In the genomic region with DNA sequence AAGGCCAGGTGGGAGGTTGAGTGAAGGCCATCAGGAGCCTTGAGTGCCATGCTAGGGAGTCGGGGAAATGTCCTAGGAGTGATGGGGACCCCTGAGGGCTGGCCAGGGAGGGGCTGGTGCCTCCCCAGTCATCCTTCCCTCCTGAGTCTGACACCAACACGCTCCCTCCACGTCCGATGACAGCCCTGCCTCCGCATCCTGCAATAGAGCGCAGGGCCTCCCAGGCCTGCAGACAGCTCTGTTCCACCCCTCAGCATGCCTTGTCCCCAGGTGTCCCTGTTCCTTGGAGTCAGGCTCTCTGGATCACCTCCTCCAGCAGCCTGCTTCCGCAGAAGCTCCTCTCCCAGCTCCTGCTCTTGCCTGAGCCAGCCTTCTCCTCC, we compare ENCODE assay signal across 17 cellular contexts. TPM values are rescaled to one million over a fixed set of nuclear protein-coding genes. Genes with fewer than 3 reads are reported as not detected.
DNase-seq lines count a peak whose midpoint lies in the region; ATAC-seq and TF ChIP-seq lines count a peak whose summit lies in the region.
"Had no signal": no experiment of that assay in that cellular context is flagged by ENCODE, and none has a peak within 500 bp of the region (broad histone marks: within the 10 kb centered on the region; RNA-seq: fewer than 3 reads in every experiment).

No MANE protein-coding gene starts in this region.

- POLR2A ChIA-PET in activated CD4-positive, alpha-beta T cell treated with anti-CD3 and anti-CD28 coated beads for 36 hours (lab: Charles Lee): interaction anchor here (1.7 to 5.3 kb wide), 3 partner anchors 11 to 22 kb away, joined by 7 to 55 read pairs (median 13); no protein-coding TSS in a partner anchor
- POLR2A ChIA-PET in OCI-LY7 (lab: Charles Lee) (no interaction called here), MCF 10A (lab: Yijun Ruan, JAX) (no interaction called here)

- no peak for ATAC-seq in activated CD4-positive, alpha-beta T cell treated with anti-CD3 and anti-CD28 coated beads for 36 hours
- ATAC-seq in stimulated activated naive B cell treated with anti-CD40 and anti-IgM and Interleukin-4, amounts not matched to agents 10 μg/mL and 1 μg/mL and 100 μg/mL, for 72 hours (replicated peaks): no peak
- ATAC-seq in GM21381 (IDR thresholded peaks at IDR 0.05; ENCODE audit: unreplicated experiment) (no peak), left cardiac atrium (no peak)
- ATAC-seq: left lobe of liver, Right ventricle myocardium inferior, WTC11 had no signal

- H3K4me3 ChIP-seq in OCI-LY7 (ENCODE audit: low read depth, low read length, poor library complexity, severe bottlenecking): peak overlapping the region; percentile 97
- H3K4me3 ChIP-seq: ovary had no signal

- peak; percentile 55 for DNase-seq in activated CD4-positive, alpha-beta T cell treated with anti-CD3 and anti-CD28 coated beads for 36 hours
- DNase-seq in activated CD4-positive, alpha-beta T cell treated with anti-CD3 and anti-CD28 coated beads for 4 hours: no peak
- DNase-seq in OCI-LY7 (ENCODE audit: low spot score): no peak
- DNase-seq in chondrocyte (ENCODE audit: low spot score): peak; percentile 56
- no peak for DNase-seq in stimulated activated naive B cell treated with anti-CD40 and anti-IgM and Interleukin-4, amounts not matched to agents 10 μg/mL and 1 μg/mL and 100 μg/mL, for 72 hours
- DNase-seq in left cardiac atrium: no peak
- DNase-seq in MCF 10A (ENCODE audit: unreplicated experiment): no peak
- DNase-seq: anterior cingulate cortex; effector CD8-positive, alpha-beta T cell; NCI-H1048; NCI-H510A treated with DMSO at 0.1 percent for 48 hours had no signal

- peak overlapping the region; percentile 99 for H3K4me2 ChIP-seq in OCI-LY7 (ENCODE audit: low read length)

- no peaks in the 10 kb centered on the region for H3K9me3 ChIP-seq in OCI-LY7 (ENCODE audit: low read length)
- H3K9me3 ChIP-seq: ovary had no signal

- H4K20me1 ChIP-seq in OCI-LY7 (ENCODE audit: insufficient read depth, low read length): peaks cover 11% of the 10 kb centered on the region; the same call in 1 of the 2 replicates

- peaks cover 87% of the 10 kb centered on the region for H3K4me1 ChIP-seq in OCI-LY7 (ENCODE audit: insufficient read depth, low read length, poor library complexity, severe bottlenecking)

- H3K27ac Mint-ChIP-seq in activated CD4-positive, alpha-beta T cell treated with anti-CD3 and anti-CD28 coated beads for 36 hours: peak overlapping the region; percentile 94
- no peak overlapping the region for H3K27ac Mint-ChIP-seq in chondrocyte (ENCODE audit: unreplicated experiment)
- peak overlapping the region; percentile 95 for H3K27ac Mint-ChIP-seq in stimulated activated naive B cell treated with anti-CD40 and anti-IgM and Interleukin-4, amounts not matched to agents 10 μg/mL and 1 μg/mL and 100 μg/mL, for 72 hours
- no peak overlapping the region for H3K27ac Mint-ChIP-seq in MCF 10A (ENCODE audit: low read depth, unreplicated experiment)
- H3K27ac Mint-ChIP-seq: WTC11 had no signal

- H3K27me3 Mint-ChIP-seq in activated CD4-positive, alpha-beta T cell treated with anti-CD3 and anti-CD28 coated beads for 36 hours: no peaks in the 10 kb centered on the region
- H3K27me3 Mint-ChIP-seq in chondrocyte (ENCODE audit: low read depth) (peaks cover 26% of the 10 kb centered on the region), MCF 10A (ENCODE audit: insufficient read depth, unreplicated experiment) (no peaks in the 10 kb centered on the region)
- H3K27me3 Mint-ChIP-seq in stimulated activated naive B cell treated with anti-CD40 and anti-IgM and Interleukin-4, amounts not matched to agents 10 μg/mL and 1 μg/mL and 100 μg/mL, for 72 hours: no peaks in the 10 kb centered on the region

- H3K27ac ChIP-seq in OCI-LY7 (ENCODE audit: low read depth, low read length, poor library complexity, severe bottlenecking): peak overlapping the region; percentile 93
- H3K27ac ChIP-seq: ovary had no signal

- peaks cover 56% of the 10 kb centered on the region for H3K79me2 ChIP-seq in OCI-LY7 (ENCODE audit: insufficient read depth, low read depth, low read length)

- intact Hi-C loops in activated CD4-positive, alpha-beta T cell treated with anti-CD3 and anti-CD28 coated beads for 36 hours (cut with DNase I, micrococcal nuclease): loop anchor here (5.0 to 10.0 kb wide), 4 partner anchors 79 to 876 kb away; a partner anchor contains a TSS
- intact Hi-C loops in OCI-LY7 (cut with micrococcal nuclease; ENCODE audit: unreplicated experiment) (no loop called here), left cardiac atrium (cut with DNase I) (no loop called here), MCF 10A (cut with micrococcal nuclease) (no loop called here)

- no peak for TF ChIP-seq CTCF in OCI-LY7 (conservative IDR thresholded peaks at IDR 0.05; ENCODE audit: low read length)
- TF ChIP-seq CTCF in chondrocyte (IDR thresholded peaks at IDR 0.05): no peak
- no peak for TF ChIP-seq CTCF in MCF 10A (IDR thresholded peaks at IDR 0.05; ENCODE audit: unreplicated experiment)

- H3K36me3 Mint-ChIP-seq in activated CD4-positive, alpha-beta T cell treated with anti-CD3 and anti-CD28 coated beads for 36 hours (ENCODE audit: low read depth): peaks cover 80% of the 10 kb centered on the region
- H3K36me3 Mint-ChIP-seq in chondrocyte (ENCODE audit: low read depth) (no peaks in the 10 kb centered on the region), MCF 10A (ENCODE audit: insufficient read depth, unreplicated experiment) (peaks cover 14% of the 10 kb centered on the region)
- peaks cover 58 to 71% of the 10 kb centered on the region in 2 donors for H3K36me3 Mint-ChIP-seq in stimulated activated naive B cell treated with anti-CD40 and anti-IgM and Interleukin-4, amounts not matched to agents 10 μg/mL and 1 μg/mL and 100 μg/mL, for 72 hours
- H3K36me3 Mint-ChIP-seq: WTC11 had no signal

- H2AFZ ChIP-seq in OCI-LY7 (ENCODE audit: low read length): no peak overlapping the region

- no peaks in the 10 kb centered on the region for H3K9me2 ChIP-seq in OCI-LY7 (ENCODE audit: insufficient read depth, low read length)

- CTCF ChIA-PET in activated CD4-positive, alpha-beta T cell treated with anti-CD3 and anti-CD28 coated beads for 36 hours (lab: Charles Lee): interaction anchor here (0.6 to 16.2 kb wide), 10 partner anchors 10 to 997 kb away, joined by 3 to 187 read pairs (median 6); no protein-coding TSS in a partner anchor
- CTCF ChIA-PET in OCI-LY7 (lab: Charles Lee; ENCODE audit: unreplicated experiment) (no interaction called here), MCF 10A (lab: Yijun Ruan, JAX) (interaction anchor here (1.4 kb wide), 1 partner anchor 18 kb away, joined by 4 read pairs; no protein-coding TSS in a partner anchor)

- BruUV-seq in OCI-LY7 (replicated peaks; lab: Mats Ljungman, UMichigan) (no TSS peak), MCF 10A (replicated peaks; lab: Mats Ljungman, UMichigan) (no TSS peak)

- H3K4me1 Mint-ChIP-seq in activated CD4-positive, alpha-beta T cell treated with anti-CD3 and anti-CD28 coated beads for 36 hours: peaks cover 70% of the 10 kb centered on the region
- H3K4me1 Mint-ChIP-seq in chondrocyte (ENCODE audit: low read depth) (peaks cover 6% of the 10 kb centered on the region), MCF 10A (ENCODE audit: insufficient read depth, unreplicated experiment) (peaks cover 13% of the 10 kb centered on the region)
- peaks cover 61 to 92% of the 10 kb centered on the region in 2 donors for H3K4me1 Mint-ChIP-seq in stimulated activated naive B cell treated with anti-CD40 and anti-IgM and Interleukin-4, amounts not matched to agents 10 μg/mL and 1 μg/mL and 100 μg/mL, for 72 hours

- peak overlapping the region; percentile 92 for H3K4me3 Mint-ChIP-seq in activated CD4-positive, alpha-beta T cell treated with anti-CD3 and anti-CD28 coated beads for 36 hours
- H3K4me3 Mint-ChIP-seq in chondrocyte (ENCODE audit: unreplicated experiment) (no peak overlapping the region), MCF 10A (ENCODE audit: unreplicated experiment) (no peak overlapping the region)
- peak overlapping the region; percentile 93 to 96 for H3K4me3 Mint-ChIP-seq in stimulated activated naive B cell treated with anti-CD40 and anti-IgM and Interleukin-4, amounts not matched to agents 10 μg/mL and 1 μg/mL and 100 μg/mL, for 72 hours
- H3K4me3 Mint-ChIP-seq: WTC11 had no signal

- no peaks in the 10 kb centered on the region for H3K9me3 Mint-ChIP-seq in activated CD4-positive, alpha-beta T cell treated with anti-CD3 and anti-CD28 coated beads for 36 hours (ENCODE audit: low read depth)
- no peaks in the 10 kb centered on the region for H3K9me3 Mint-ChIP-seq in chondrocyte (ENCODE audit: low read depth)
- H3K9me3 Mint-ChIP-seq in stimulated activated naive B cell treated with anti-CD40 and anti-IgM and Interleukin-4, amounts not matched to agents 10 μg/mL and 1 μg/mL and 100 μg/mL, for 72 hours: no peaks in the 10 kb centered on the region
- H3K9me3 Mint-ChIP-seq in MCF 10A (ENCODE audit: unreplicated experiment): no peaks in the 10 kb centered on the region
- H3K9me3 Mint-ChIP-seq: WTC11 had no signal

- peaks cover 69% of the 10 kb centered on the region for H3K36me3 ChIP-seq in OCI-LY7 (ENCODE audit: insufficient read depth, low read length)
- H3K36me3 ChIP-seq: ovary had no signal

RNA-seq across cellular contexts. Expression of a gene that starts 3.1 kb away (rescaled TPM):
- total RNA-seq in activated CD4-positive, alpha-beta T cell treated with anti-CD3 and anti-CD28 coated beads for 36 hours: 100 to 1,000 TPM; 692 to 930 TPM
- 91.5 and 142 TPM in 2 replicates for total RNA-seq in OCI-LY7 (2014; rRNA removed; shearing (Covaris generic))
- total RNA-seq in OCI-LY7 (2022) (321 and 331 TPM in 2 replicates), chondrocyte (0.20 TPM in 1 of 3 replicates, not detected in the others), left cardiac atrium (10 to 100 TPM in 1 of 2 donors, 1 to 10 TPM in 1; 6.4 to 12.5 TPM), MCF 10A (2022) (42.4 and 52.6 TPM in 2 replicates)

RNA-seq across cellular contexts. Expression of a gene that starts 28.7 kb away (rescaled TPM):
- total RNA-seq in activated CD4-positive, alpha-beta T cell treated with anti-CD3 and anti-CD28 coated beads for 36 hours: 10 to 100 TPM; 14.8 to 15.6 TPM
- total RNA-seq in OCI-LY7 (2014; rRNA removed; shearing (Covaris generic)): 0.05 and 0.25 TPM in 2 replicates
- total RNA-seq in OCI-LY7 (2022) (0.30 TPM in 2 replicates), chondrocyte (not detected in 3 replicates), left cardiac atrium (not detected), MCF 10A (2022) (not detected in 2 replicates)
- total RNA-seq: Daoy, left lobe of liver, Right ventricle myocardium inferior had no signal

RNA-seq across cellular contexts. Expression of a gene that starts 41.4 kb away (rescaled TPM):
- total RNA-seq in activated CD4-positive, alpha-beta T cell treated with anti-CD3 and anti-CD28 coated beads for 36 hours: 10 to 100 TPM; 33.1 to 42.8 TPM
- 20.6 and 35.0 TPM in 2 replicates for total RNA-seq in OCI-LY7 (2014; rRNA removed; shearing (Covaris generic))
- total RNA-seq in OCI-LY7 (2022) (24.8 and 28.1 TPM in 2 replicates), chondrocyte (not detected in 3 replicates), left cardiac atrium (10 to 100 TPM; 12.7 to 15.3 TPM), MCF 10A (2022) (0.22 TPM in 1 of 2 replicates, not detected in the other)

RNA-seq across cellular contexts. Expression of a gene that starts 52.9 kb away (rescaled TPM):
- 1 to 10 TPM; 8.4 to 8.7 TPM for total RNA-seq in activated CD4-positive, alpha-beta T cell treated with anti-CD3 and anti-CD28 coated beads for 36 hours
- total RNA-seq in OCI-LY7 (2014; rRNA removed; shearing (Covaris generic)): 6.8 and 7.3 TPM in 2 replicates
- total RNA-seq in OCI-LY7 (2022) (18.7 and 19.6 TPM in 2 replicates), chondrocyte (11.3 to 27.7 TPM (median 14.6 TPM) in 3 replicates), left cardiac atrium (1 to 10 TPM; 1.8 to 2.9 TPM), MCF 10A (2022) (6.6 and 11.6 TPM in 2 replicates)

Comparison
In these comparisons a context has a peak if more than half of its experiments do, and no peak if none do; other contexts are left out.
1. DNase-seq: peak in activated CD4-positive, alpha-beta T cell treated with anti-CD3 and anti-CD28 coated beads for 36 hours (single experiment) and chondrocyte (single experiment); none in activated CD4-positive, alpha-beta T cell treated with anti-CD3 and anti-CD28 coated beads for 4 hours (0 of 2), OCI-LY7 (single experiment), stimulated activated naive B cell treated with anti-CD40 and anti-IgM and Interleukin-4, amounts not matched to agents 10 μg/mL and 1 μg/mL and 100 μg/mL, for 72 hours (single experiment), left cardiac atrium (single experiment) and MCF 10A (single experiment).
2. H3K27ac Mint-ChIP-seq: peak in activated CD4-positive, alpha-beta T cell treated with anti-CD3 and anti-CD28 coated beads for 36 hours (single experiment) and stimulated activated naive B cell treated with anti-CD40 and anti-IgM and Interleukin-4, amounts not matched to agents 10 μg/mL and 1 μg/mL and 100 μg/mL, for 72 hours (single experiment); none in chondrocyte (single experiment) and MCF 10A (single experiment).
3. H3K4me3 Mint-ChIP-seq: peak in activated CD4-positive, alpha-beta T cell treated with anti-CD3 and anti-CD28 coated beads for 36 hours (single experiment) and stimulated activated naive B cell treated with anti-CD40 and anti-IgM and Interleukin-4, amounts not matched to agents 10 μg/mL and 1 μg/mL and 100 μg/mL, for 72 hours (2 of 2); none in chondrocyte (single experiment) and MCF 10A (single experiment).
4. RNA of a gene that starts 28.7 kb away (total RNA-seq): 14.8 to 15.6 TPM in activated CD4-positive, alpha-beta T cell treated with anti-CD3 and anti-CD28 coated beads for 36 hours; 0.05 to 0.30 TPM in OCI-LY7, not detected in left cardiac atrium, not detected in chondrocyte and not detected in MCF 10A; every median in the first group is over 10 times any median in the second.
5. RNA of a gene that starts 41.4 kb away (total RNA-seq): 33.1 to 42.8 TPM in activated CD4-positive, alpha-beta T cell treated with anti-CD3 and anti-CD28 coated beads for 36 hours, 20.6 to 35.0 TPM in OCI-LY7 and 12.7 to 15.3 TPM in left cardiac atrium; 0.22 TPM in MCF 10A and not detected in chondrocyte; every median in the first group is over 10 times any median in the second.
6. intact Hi-C loops: an anchor here in activated CD4-positive, alpha-beta T cell treated with anti-CD3 and anti-CD28 coated beads for 36 hours (5.0 to 10.0 kb wide); none called in OCI-LY7, left cardiac atrium and MCF 10A.